ENCODE assay signal across 21 cellular contexts in genomic region chr14:102898776-102899515, GRCh38. TPM values are rescaled to one million over a fixed set of nuclear protein-coding genes. Genes with fewer than 3 reads are reported as not detected.
DNase-seq lines count a peak whose midpoint lies in the region; ATAC-seq, FAIRE-seq and TF ChIP-seq lines count a peak whose summit lies in the region.
"Had no signal": no experiment of that assay in that cellular context is flagged by ENCODE, and none has a peak within 500 bp of the region (broad histone marks: within the 10 kb centered on the region; RNA-seq: fewer than 3 reads in every experiment).

No MANE protein-coding gene starts in this region.

- H3K4me1 ChIP-seq in Karpas-422 (ENCODE audit: low read length) (peaks cover 87% of the 10 kb centered on the region), GM12878 (ENCODE audit: control insufficient read depth, insufficient read depth, low read length) (peaks cover 59% of the 10 kb centered on the region), lower lobe of right lung (peaks cover 27% of the 10 kb centered on the region)
- H3K4me1 ChIP-seq: breast epithelium, SJCRH30, uterus had no signal

- H3K4me2 ChIP-seq in Karpas-422 (ENCODE audit: low read depth, low read length, poor library complexity, severe bottlenecking) (peak overlapping the region; percentile 73), GM12878 (ENCODE audit: control insufficient read depth, insufficient read depth) (peak overlapping the region; percentile 79)

- H3K9me3 ChIP-seq in Karpas-422 (ENCODE audit: low read length) (no peaks in the 10 kb centered on the region), GM12878 (replicated peaks; ENCODE audit: control insufficient read depth, insufficient read depth, low read length) (no peaks in the 10 kb centered on the region), lower lobe of right lung (no peaks in the 10 kb centered on the region)
- H3K9me3 ChIP-seq: breast epithelium, SJCRH30, uterus had no signal

- 27% methylated on average over 18 of the region's 18 CpGs for WGBS in GM12878 (ENCODE audit: insufficient coverage, insufficient replicate concordance, low lambda C conversion rate, missing lambda C conversion rate)

- in situ Hi-C loops in GM12878 (cut with MboI), result no loop called here

- H3K4me1 Mint-ChIP-seq in activated naive CD4-positive, alpha-beta T cell treated with anti-CD3 and anti-CD28 coated beads for 36 hours (ENCODE audit: low read depth), result peaks cover 32% of the 10 kb centered on the region
- H3K4me1 Mint-ChIP-seq in stimulated activated naive CD8-positive, alpha-beta T cell treated with anti-CD3 and anti-CD28 coated beads, Interleukin-15, amount 100 ng/mL, for 72 hours, result peaks cover 50% of the 10 kb centered on the region

- FAIRE-seq in GM12878 (lab: Jason Lieb, UNC), result no peak

- H4K20me1 ChIP-seq in Karpas-422 (ENCODE audit: insufficient read depth, low read depth, low read length), result no peaks in the 10 kb centered on the region
- H4K20me1 ChIP-seq in GM12878 (ENCODE audit: control insufficient read depth, insufficient read depth), result no peaks in the 10 kb centered on the region

- TF ChIP-seq RAD21 in GM12878 (IDR thresholded peaks at IDR 0.05; ENCODE audit: insufficient read depth, low read depth, low read length), result no peak

- H3K4me3 ChIP-seq in Karpas-422 (ENCODE audit: low read length) (peak overlapping the region; percentile 4; the same call in 1 of the 2 replicates), GM12878 (peak overlapping the region; percentile 9; the same call in 1 of the 2 replicates), lower lobe of right lung (no peak overlapping the region)
- H3K4me3 ChIP-seq: breast epithelium, SJCRH30, uterus had no signal

- RAD21 ChIA-PET in GM12878 (lab: Charles Lee; ENCODE audit: unreplicated experiment), result interaction anchor here (1.0 to 1.4 kb wide), 3 partner anchors 80 to 204 kb away, joined by 3 to 7 read pairs (median 5); no protein-coding TSS in a partner anchor

- intact Hi-C loops in activated naive CD4-positive, alpha-beta T cell treated with anti-CD3 and anti-CD28 coated beads for 36 hours (cut with micrococcal nuclease), result no loop called here
- intact Hi-C loops in GM12878 (cut with micrococcal nuclease; ENCODE audit: unreplicated experiment) (no loop called here), lower lobe of right lung (cut with DNase I) (no loop called here)

- H3K79me2 ChIP-seq in Karpas-422 (ENCODE audit: low read length), result peaks cover 38% of the 10 kb centered on the region
- H3K79me2 ChIP-seq in GM12878 (ENCODE audit: control insufficient read depth, insufficient read depth, low read length), result peaks cover 33% of the 10 kb centered on the region

- H3K9me3 Mint-ChIP-seq in activated naive CD4-positive, alpha-beta T cell treated with anti-CD3 and anti-CD28 coated beads for 36 hours, result no peaks in the 10 kb centered on the region
- no peaks in the 10 kb centered on the region for H3K9me3 Mint-ChIP-seq in stimulated activated naive CD8-positive, alpha-beta T cell treated with anti-CD3 and anti-CD28 coated beads, Interleukin-15, amount 100 ng/mL, for 72 hours
- H3K9me3 Mint-ChIP-seq: effector memory CD8-positive, alpha-beta T cell had no signal

- peaks cover 56% of the 10 kb centered on the region for H3K36me3 Mint-ChIP-seq in activated naive CD4-positive, alpha-beta T cell treated with anti-CD3 and anti-CD28 coated beads for 36 hours (ENCODE audit: low read depth)

- H3K36me3 ChIP-seq in Karpas-422 (ENCODE audit: insufficient read depth, low read length) (peaks cover 54% of the 10 kb centered on the region), GM12878 (ENCODE audit: control insufficient read depth in 2 of 2, insufficient read depth in 2 of 2, low read length in 1 of 2) (peaks cover 25 to 30% of the 10 kb centered on the region in 2 experiments; a peak in 3 of 4 replicates), lower lobe of right lung (peaks cover 44% of the 10 kb centered on the region)
- H3K36me3 ChIP-seq: breast epithelium, SJCRH30, uterus had no signal

- peak overlapping the region; percentile 76 for H3K27ac Mint-ChIP-seq in activated naive CD4-positive, alpha-beta T cell treated with anti-CD3 and anti-CD28 coated beads for 36 hours
- H3K27ac Mint-ChIP-seq in stimulated activated naive CD8-positive, alpha-beta T cell treated with anti-CD3 and anti-CD28 coated beads, Interleukin-15, amount 100 ng/mL, for 72 hours, result peak overlapping the region; percentile 60 to 91

- 0 out of 4 replicates have a peak, but pooled peaks of 1 of the 2 experiments have one; percentile 6 for TF ChIP-seq EP300 in GM12878 (IDR thresholded peaks at IDR 0.05; ENCODE audit: borderline replicate concordance in 1 of 2, control insufficient read depth in 1 of 2, low read depth in 2 of 2, low read length in 2 of 2)

- H3K9ac ChIP-seq in Karpas-422 (ENCODE audit: low read length), result peak overlapping the region; percentile 58
- peak overlapping the region; percentile 13; the same call in 1 of the 2 replicates for H3K9ac ChIP-seq in GM12878 (ENCODE audit: control insufficient read depth, insufficient read depth, low read length)

- H3K4me3 Mint-ChIP-seq in activated naive CD4-positive, alpha-beta T cell treated with anti-CD3 and anti-CD28 coated beads for 36 hours, result no peak overlapping the region
- no peak overlapping the region for H3K4me3 Mint-ChIP-seq in stimulated activated naive CD8-positive, alpha-beta T cell treated with anti-CD3 and anti-CD28 coated beads, Interleukin-15, amount 100 ng/mL, for 72 hours
- H3K4me3 Mint-ChIP-seq: effector memory CD8-positive, alpha-beta T cell had no signal

- H3K27ac ChIP-seq in Karpas-422 (ENCODE audit: low read length) (peak overlapping the region; percentile 93), GM12878 (ENCODE audit: control insufficient read depth, insufficient read depth) (peak overlapping the region; percentile 79), lower lobe of right lung (no peak overlapping the region)
- H3K27ac ChIP-seq: breast epithelium, SJCRH30, uterus, VCaP had no signal

- SMC1A ChIA-PET in GM12878 (lab: Charles Lee; ENCODE audit: uncharacterized antibody, unreplicated experiment), result interaction anchor here (0.6 to 1.9 kb wide), 3 partner anchors 78 to 203 kb away, joined by 3 to 9 read pairs (median 3); no protein-coding TSS in a partner anchor

- H3K27me3 ChIP-seq in Karpas-422 (ENCODE audit: low read length) (no peaks in the 10 kb centered on the region), GM12878 (replicated peaks in 1 of 2; ENCODE audit: control insufficient read depth in 2 of 2, insufficient read depth in 2 of 2, low read length in 1 of 2) (no peaks in the 10 kb centered on the region), lower lobe of right lung (ENCODE audit: low read depth) (no peaks in the 10 kb centered on the region)
- H3K27me3 ChIP-seq: breast epithelium, SJCRH30, uterus had no signal

- BruUV-seq in GM12878 (replicated peaks; lab: Mats Ljungman, UMichigan), result no TSS peak

- CTCF ChIA-PET in activated naive CD4-positive, alpha-beta T cell treated with anti-CD3 and anti-CD28 coated beads for 36 hours (lab: Charles Lee), result no interaction called here
- CTCF ChIA-PET in GM12878 (lab: Yijun Ruan, JAX), result interaction anchor here (0.8 kb wide), 1 partner anchor 205 kb away, joined by 3 read pairs; no protein-coding TSS in a partner anchor

- TF ChIP-seq CTCF in GM12878 (IDR thresholded peaks at IDR 0.05 in 2 of 3, conservative IDR thresholded peaks at IDR 0.05 in 1 of 3; ENCODE audit: control insufficient read depth in 2 of 3, extremely low read depth in 1 of 3, insufficient read depth in 1 of 3, low read depth in 3 of 3, low read length in 3 of 3) (no peak), lower lobe of right lung (IDR thresholded peaks at IDR 0.05) (no peak)

- peak; percentile 64 for TF ChIP-seq POLR2A in GM12878 (IDR thresholded peaks at IDR 0.05; ENCODE audit: low read depth, low read length)

- ATAC-seq in GM12878 (peak; percentile 42), lower lobe of right lung (no peak)
- ATAC-seq in stimulated activated naive CD8-positive, alpha-beta T cell treated with anti-CD3 and anti-CD28 coated beads, Interleukin-15, amount 100 ng/mL, for 72 hours, result no peak
- ATAC-seq: effector memory CD8-positive, alpha-beta T cell had no signal

- DNase-seq in activated naive CD4-positive, alpha-beta T cell treated with anti-CD3 and anti-CD28 coated beads for 36 hours, result no peak
- no peak for DNase-seq in activated naive CD4-positive, alpha-beta T cell treated with Interleukin-2 at 50 U/mL for 16 hours
- DNase-seq in Karpas-422, result no peak
- peak; percentile 28 for DNase-seq in GM12878 (ENCODE audit: low read depth, low spot score)
- no peak for DNase-seq in stimulated activated naive CD8-positive, alpha-beta T cell treated with anti-CD3 and anti-CD28 coated beads, Interleukin-15, amount 100 ng/mL, for 72 hours
- no peak for DNase-seq in lower lobe of right lung
- DNase-seq in GM19240 (ENCODE audit: insufficient read length, low spot score), result no peak
- DNase-seq in AG20443 (ENCODE audit: low spot score), result no peak
- DNase-seq: activated T-cell treated with anti-CD3 and anti-CD28 coated beads, Interleukin-2, amount 50 U/mL, for 1 hour; DMS79 treated with DMSO at 0.1 percent for 48 hours; effector memory CD8-positive, alpha-beta T cell; foreskin melanocyte; islet precursor cell; KG1; NCI-H1694; SJCRH30; stimulated activated CD4-positive, alpha-beta T cell treated with anti-CD3 and anti-CD28 coated beads, Interleukin-1b, Interleukin-23, amount 100 ng/mL, for 48 hours; stimulated activated CD8-positive, alpha-beta memory T cell treated with anti-CD3 and anti-CD28 coated beads, Interleukin-4, amount 100 ng/mL, for 48 hours; uterus had no signal

- H2AFZ ChIP-seq in Karpas-422 (ENCODE audit: low read length), result no peak overlapping the region
- no peak overlapping the region for H2AFZ ChIP-seq in GM12878 (ENCODE audit: control insufficient read depth, low read depth, low read length)

- POLR2A ChIA-PET in GM12878 (lab: Charles Lee), result interaction anchor here (0.9 kb wide), 1 partner anchor 14 kb away, joined by 3 read pairs; no protein-coding TSS in a partner anchor

- no peaks in the 10 kb centered on the region for H3K9me2 ChIP-seq in Karpas-422 (replicated peaks; ENCODE audit: insufficient read depth, low read length)

- no peaks in the 10 kb centered on the region for H3K27me3 Mint-ChIP-seq in activated naive CD4-positive, alpha-beta T cell treated with anti-CD3 and anti-CD28 coated beads for 36 hours (ENCODE audit: low read depth)
- H3K27me3 Mint-ChIP-seq in stimulated activated naive CD8-positive, alpha-beta T cell treated with anti-CD3 and anti-CD28 coated beads, Interleukin-15, amount 100 ng/mL, for 72 hours, result no peaks in the 10 kb centered on the region
- H3K27me3 Mint-ChIP-seq: effector memory CD8-positive, alpha-beta T cell had no signal

RNA-seq across cellular contexts. Expression of gene AMN, which starts 23.5 kb away (rescaled TPM):
- total RNA-seq in activated naive CD4-positive, alpha-beta T cell treated with anti-CD3 and anti-CD28 coated beads for 36 hours, result under 1 TPM; 0.33 to 0.37 TPM
- 7.7 and 16.7 TPM in 2 replicates for total RNA-seq in Karpas-422 (2014; rRNA removed; shearing (Covaris generic); ENCODE audit: low replicate concordance)
- 2.7 TPM in 2 replicates for total RNA-seq in GM12878 (2013; cell fraction: nucleolus; rRNA removed)
- total RNA-seq in GM12878 (2014; rRNA removed) (0.11 and 0.17 TPM in 2 replicates), GM12878 (2014; rRNA removed; fragmentation: Illumina TruSeq; extraction: Trizol) (not detected in 2 replicates), GM12878 (2021) (0.33 and 0.82 TPM in 2 replicates), lower lobe of right lung (13.7 TPM)
- not detected for polyA plus RNA-seq in GM12878 (2011; ENCODE audit: low read depth)
- polyA plus RNA-seq in GM12878 (2011; rRNA removed) (0.04 and 0.10 TPM in 2 replicates), GM12878 (2014; fragmentation: Illumina TruSeq; extraction: Trizol) (0.03 TPM in 1 of 2 replicates, not detected in the other), GM12878 (2014; fragmentation: Nextera tagmentation; extraction: Ambion mirVana) (not detected), GM12878 (2014; rRNA removed) (0.24 TPM in 1 of 2 replicates, not detected in the other), GM12878 (2016; fragmentation: Nextera tagmentation; extraction: Ambion mirVana) (not detected)
- polyA plus RNA-seq in GM12878 (2011; cell fraction: cytosol; rRNA removed), result 0.07 and 0.22 TPM in 2 replicates
- 2.1 and 2.7 TPM in 2 replicates for polyA plus RNA-seq in GM12878 (2011; cell fraction: nucleus; rRNA removed)
- polyA plus RNA-seq in GM12878 (2012), result 0.26 and 0.45 TPM in 2 replicates
- 0.21 TPM in 1 of 2 replicates, not detected in the other for polyA minus RNA-seq in GM12878 (2011; rRNA and poly(A)+ RNA removed)
- not detected in 2 replicates for polyA minus RNA-seq in GM12878 (2011; cell fraction: cytosol; rRNA and poly(A)+ RNA removed)
- polyA minus RNA-seq in GM12878 (2011; cell fraction: nucleus; rRNA and poly(A)+ RNA removed), result 0.36 and 0.48 TPM in 2 replicates
- total RNA-seq: SJCRH30 had no signal
